In genomic region chr9:88044200-88044599, GRCh38 we compare ENCODE assay signal across 24 cellular contexts.
DNase-seq lines count a peak whose midpoint lies in the region; ATAC-seq and TF ChIP-seq lines count a peak whose summit lies in the region.
"Had no signal": no experiment of that assay in that cellular context is flagged by ENCODE, and none has a peak within 500 bp of the region (broad histone marks: within the 10 kb centered on the region; RNA-seq: fewer than 3 reads in every experiment).

No MANE protein-coding gene starts in this region.

- H3K4me3 Mint-ChIP-seq in endothelial cell (ENCODE audit: unreplicated experiment) (peak overlapping the region; percentile 23), mesothelial cell of epicardium (no peak overlapping the region)
- no peak overlapping the region for H3K4me3 Mint-ChIP-seq in activated naive CD8-positive, alpha-beta T cell treated with anti-CD3 and anti-CD28 coated beads, Interleukin-2, amount 50 U/mL, for 24 hours
- H3K4me3 Mint-ChIP-seq: CD4-positive, alpha-beta T cell had no signal

- no peak for TF ChIP-seq POLR2A in HCT116 (IDR thresholded peaks at IDR 0.05; ENCODE audit: borderline replicate concordance, extremely low read depth, insufficient read depth, insufficient read length)

- H3K27me3 ChIP-seq in HCT116 (ENCODE audit: insufficient read depth, low read length), result no peaks in the 10 kb centered on the region
- H3K27me3 ChIP-seq in adipocyte (replicated peaks; ENCODE audit: control insufficient read depth, insufficient read depth, low read length), result no peaks in the 10 kb centered on the region
- no peaks in the 10 kb centered on the region for H3K27me3 ChIP-seq in smooth muscle cell (ENCODE audit: low read depth)
- H3K27me3 ChIP-seq: BLaER1 treated with 17β-estradiol and CSF1 and Interleukin-3, amounts not matched to agents 10 nM and 100 nM; MG63 had no signal

- H3K4me3 ChIP-seq in HCT116 (replicated peaks in 1 of 2; ENCODE audit: low read depth in 1 of 2, low read length in 2 of 2), result no peak overlapping the region
- peak overlapping the region; percentile 1 for H3K4me3 ChIP-seq in adipocyte (ENCODE audit: low read length)
- no peak overlapping the region for H3K4me3 ChIP-seq in smooth muscle cell
- H3K4me3 ChIP-seq: A549, MG63 had no signal

- POLR2A ChIA-PET in HCT116 (lab: Charles Lee), result no interaction called here

- no peaks in the 10 kb centered on the region for H3K9me2 ChIP-seq in HCT116 (ENCODE audit: insufficient read depth)
- H3K9me2 ChIP-seq: SK-N-SH had no signal

- H3K4me1 ChIP-seq in HCT116 (ENCODE audit: control insufficient read depth in 1 of 2, insufficient read depth in 2 of 2, low read length in 2 of 2) (no peaks in the 10 kb centered on the region), adipocyte (ENCODE audit: control insufficient read depth, insufficient read depth, low read length) (peaks cover under 1% of the 10 kb centered on the region), smooth muscle cell (ENCODE audit: low read depth) (no peaks in the 10 kb centered on the region)
- H3K4me1 ChIP-seq: A549; BLaER1 treated with 17β-estradiol and CSF1 and Interleukin-3, amounts not matched to agents 10 nM and 100 nM had no signal

- H3K9me3 Mint-ChIP-seq in endothelial cell (ENCODE audit: unreplicated experiment) (peaks cover 10% of the 10 kb centered on the region), mesothelial cell of epicardium (peaks cover 30% of the 10 kb centered on the region)
- peaks cover 23% of the 10 kb centered on the region for H3K9me3 Mint-ChIP-seq in activated naive CD8-positive, alpha-beta T cell treated with anti-CD3 and anti-CD28 coated beads, Interleukin-2, amount 50 U/mL, for 24 hours

- H3K79me2 ChIP-seq in HCT116 (ENCODE audit: insufficient read depth, low read length), result no peaks in the 10 kb centered on the region
- H3K79me2 ChIP-seq in smooth muscle cell (ENCODE audit: low read depth), result no peaks in the 10 kb centered on the region

- H3K36me3 ChIP-seq in HCT116 (ENCODE audit: control insufficient read depth in 1 of 2, insufficient read depth in 2 of 2, low read length in 2 of 2) (no peaks in the 10 kb centered on the region), adipocyte (ENCODE audit: control insufficient read depth, insufficient read depth, low read length, severe bottlenecking) (no peaks in the 10 kb centered on the region), smooth muscle cell (ENCODE audit: low read depth) (no peaks in the 10 kb centered on the region)
- H3K36me3 ChIP-seq: MG63 had no signal

- no peak overlapping the region for H3K27ac ChIP-seq in HCT116 (ENCODE audit: low read depth, low read length)
- no peak overlapping the region for H3K27ac ChIP-seq in smooth muscle cell (ENCODE audit: low read depth)
- H3K27ac ChIP-seq: A549; BLaER1 treated with 17β-estradiol and CSF1 and Interleukin-3, amounts not matched to agents 10 nM and 100 nM; HL-60 had no signal

- H3K27ac Mint-ChIP-seq in endothelial cell (ENCODE audit: unreplicated experiment) (no peak overlapping the region), mesothelial cell of epicardium (no peak overlapping the region)
- no peak overlapping the region for H3K27ac Mint-ChIP-seq in activated naive CD8-positive, alpha-beta T cell treated with anti-CD3 and anti-CD28 coated beads, Interleukin-2, amount 50 U/mL, for 24 hours
- H3K27ac Mint-ChIP-seq: CD4-positive, alpha-beta T cell had no signal

- H4K20me1 ChIP-seq in HCT116 (ENCODE audit: insufficient read depth), result no peaks in the 10 kb centered on the region
- H4K20me1 ChIP-seq in smooth muscle cell (ENCODE audit: low read depth), result no peaks in the 10 kb centered on the region
- H4K20me1 ChIP-seq: BLaER1 treated with 17β-estradiol and CSF1 and Interleukin-3, amounts not matched to agents 10 nM and 100 nM had no signal

- 86% methylated on average over 3 of the region's 3 CpGs for WGBS in smooth muscle cell (ENCODE audit: low lambda C conversion rate)

- RAD21 ChIA-PET in HCT116 (lab: Charles Lee; ENCODE audit: low non-redundant PET in 1 of 2, low total read pairs in 2 of 2, uncharacterized antibody in 2 of 2, unreplicated experiment in 2 of 2), result no interaction called here

- no peak for DNase-seq in HCT116 (ENCODE audit: low read depth, low spot score)
- DNase-seq in adipocyte (ENCODE audit: low read depth), result no peak
- no peak for DNase-seq in endothelial cell (ENCODE audit: low spot score)
- DNase-seq in smooth muscle cell (lab: John Stamatoyannopoulos, UW; ENCODE audit: unreplicated experiment), result no peak
- DNase-seq in mesothelial cell of epicardium (ENCODE audit: low spot score in 2 of 2, unreplicated experiment in 2 of 2), result no peak
- DNase-seq in activated naive CD8-positive, alpha-beta T cell treated with anti-CD3 and anti-CD28 coated beads, Interleukin-2, amount 50 U/mL, for 24 hours, result no peak
- DNase-seq: AML-193; CD4-positive, alpha-beta T cell; COR-L47; DMS53; MG63; NCI-H1105 treated with DMSO at 0.1 percent for 48 hours; NCI-H146; NCI-H1930; NCI-H2107; NCI-H524 treated with DMSO at 0.1 percent for 48 hours; NCI-H774; PC-3; SK-N-SH; SW 1271 had no signal

- peaks cover 12% of the 10 kb centered on the region for H3K36me3 Mint-ChIP-seq in endothelial cell (ENCODE audit: low read depth, unreplicated experiment)
- peaks cover 21% of the 10 kb centered on the region for H3K36me3 Mint-ChIP-seq in mesothelial cell of epicardium
- H3K36me3 Mint-ChIP-seq in activated naive CD8-positive, alpha-beta T cell treated with anti-CD3 and anti-CD28 coated beads, Interleukin-2, amount 50 U/mL, for 24 hours (ENCODE audit: low read depth), result no peaks in the 10 kb centered on the region

- peaks cover 5% of the 10 kb centered on the region for H3K27me3 Mint-ChIP-seq in endothelial cell (ENCODE audit: unreplicated experiment)
- no peaks in the 10 kb centered on the region for H3K27me3 Mint-ChIP-seq in mesothelial cell of epicardium (ENCODE audit: low read depth)
- H3K27me3 Mint-ChIP-seq in activated naive CD8-positive, alpha-beta T cell treated with anti-CD3 and anti-CD28 coated beads, Interleukin-2, amount 50 U/mL, for 24 hours, result peaks cover 6% of the 10 kb centered on the region

- H3K9me3 ChIP-seq in HCT116 (ENCODE audit: control insufficient read depth in 1 of 2, insufficient read depth in 1 of 2, low read depth in 1 of 2, low read length in 2 of 2) (peaks cover 4 to 12% of the 10 kb centered on the region in 2 experiments; a peak in 2 of 4 replicates), adipocyte (ENCODE audit: control insufficient read depth, low read length) (peaks cover 19% of the 10 kb centered on the region), smooth muscle cell (replicated peaks; ENCODE audit: low read depth) (no peaks in the 10 kb centered on the region)
- H3K9me3 ChIP-seq: SK-N-SH had no signal

- ATAC-seq in HCT116, result no peak
- ATAC-seq in HG02885 (IDR thresholded peaks at IDR 0.05; ENCODE audit: poor library complexity, unreplicated experiment), result no peak
- ATAC-seq in activated naive CD8-positive, alpha-beta T cell treated with anti-CD3 and anti-CD28 coated beads, Interleukin-2, amount 50 U/mL, for 24 hours, result no peak
- ATAC-seq: A549, PC-3 had no signal

- H3K4me1 Mint-ChIP-seq in endothelial cell (ENCODE audit: unreplicated experiment) (no peaks in the 10 kb centered on the region), mesothelial cell of epicardium (no peaks in the 10 kb centered on the region)
- peaks cover 1% of the 10 kb centered on the region for H3K4me1 Mint-ChIP-seq in activated naive CD8-positive, alpha-beta T cell treated with anti-CD3 and anti-CD28 coated beads, Interleukin-2, amount 50 U/mL, for 24 hours

- no peaks in the 10 kb centered on the region for H3F3A ChIP-seq in smooth muscle cell (ENCODE audit: low read depth)

- H2AFZ ChIP-seq in HCT116 (ENCODE audit: low read depth, low read length, poor library complexity, severe bottlenecking), result no peak overlapping the region
- H2AFZ ChIP-seq in smooth muscle cell (ENCODE audit: low read depth), result no peak overlapping the region

- no peak for TF ChIP-seq RAD21 in HCT116 (IDR thresholded peaks at IDR 0.05; ENCODE audit: low read depth)

- intact Hi-C loops in HCT116 (cut with micrococcal nuclease), result no loop called here

- no peak for TF ChIP-seq CTCF in HCT116 (IDR thresholded peaks at IDR 0.05 in 2 of 3, conservative IDR thresholded peaks at IDR 0.05 in 1 of 3; ENCODE audit: borderline replicate concordance in 1 of 3, insufficient read depth in 1 of 3, low read depth in 2 of 3, low read length in 2 of 3)
- TF ChIP-seq CTCF in endothelial cell (IDR thresholded peaks at IDR 0.05; ENCODE audit: unreplicated experiment), result no peak
- no peak for TF ChIP-seq CTCF in smooth muscle cell (IDR thresholded peaks at IDR 0.05; ENCODE audit: borderline replicate concordance, insufficient read depth, poor library complexity, severe bottlenecking)
- no peak for TF ChIP-seq CTCF in mesothelial cell of epicardium (IDR thresholded peaks at IDR 0.05; ENCODE audit: unreplicated experiment)

- H3K4me2 ChIP-seq in HCT116 (ENCODE audit: low read length) (no peak overlapping the region), smooth muscle cell (peak overlapping the region; percentile 61)
- H3K4me2 ChIP-seq: A549; BLaER1 treated with 17β-estradiol and CSF1 and Interleukin-3, amounts not matched to agents 10 nM and 100 nM; SK-N-SH had no signal

- CTCF ChIA-PET in HCT116 (lab: Charles Lee), result no interaction called here

- no peak overlapping the region for H3K9ac ChIP-seq in HCT116 (ENCODE audit: low read length)
- no peak overlapping the region for H3K9ac ChIP-seq in adipocyte (ENCODE audit: low read length)
- H3K9ac ChIP-seq in smooth muscle cell (ENCODE audit: low read depth), result no peak overlapping the region
- H3K9ac ChIP-seq: BLaER1 treated with 17β-estradiol and CSF1 and Interleukin-3, amounts not matched to agents 10 nM and 100 nM; SK-N-SH had no signal

- no TSS peak for BruUV-seq in HCT116 (replicated peaks; lab: Mats Ljungman, UMichigan)

TF ChIP-seq in HCT116, 20 proteins besides CTCF, POLR2A, EP300 and RAD21 (continues in another document):
- TF ChIP-seq CBX3 (IDR thresholded peaks at IDR 0.05; ENCODE audit: low read depth) (peak; percentile 75), CEBPB (IDR thresholded peaks at IDR 0.05; ENCODE audit: low read depth) (no peak)
